8 cellular contexts compared by ENCODE assay signal in genomic region chr7:150753826-150754603, GRCh38. TPM values are rescaled to one million over a fixed set of nuclear protein-coding genes. Genes with fewer than 3 reads are reported as not detected.
DNase-seq lines count a peak whose midpoint lies in the region; ATAC-seq and TF ChIP-seq lines count a peak whose summit lies in the region.

No MANE protein-coding gene starts in this region.

- peak overlapping the region; percentile 57 for H3K4me3 Mint-ChIP-seq in activated naive CD4-positive, alpha-beta T cell treated with anti-CD3 and anti-CD28 coated beads, Interleukin-2, amount 50 U/mL, for 24 hours
- H3K4me3 Mint-ChIP-seq in activated naive CD8-positive, alpha-beta T cell treated with anti-CD3 and anti-CD28 coated beads, Interleukin-2, amount 50 U/mL, for 24 hours = no peak overlapping the region
- H3K4me3 Mint-ChIP-seq in osteocyte (ENCODE audit: unreplicated experiment) (no peak overlapping the region), mesothelial cell of epicardium (no peak overlapping the region)

- TF ChIP-seq CTCF in osteocyte (IDR thresholded peaks at IDR 0.05) (peak; percentile 20), mesothelial cell of epicardium (IDR thresholded peaks at IDR 0.05; ENCODE audit: unreplicated experiment) (no peak)

- no peaks in the 10 kb centered on the region for H3K27me3 Mint-ChIP-seq in activated naive CD4-positive, alpha-beta T cell treated with anti-CD3 and anti-CD28 coated beads, Interleukin-2, amount 50 U/mL, for 24 hours
- H3K27me3 Mint-ChIP-seq in activated naive CD8-positive, alpha-beta T cell treated with anti-CD3 and anti-CD28 coated beads, Interleukin-2, amount 50 U/mL, for 24 hours = no peaks in the 10 kb centered on the region
- H3K27me3 Mint-ChIP-seq in osteocyte (ENCODE audit: unreplicated experiment) (no peaks in the 10 kb centered on the region), mesothelial cell of epicardium (ENCODE audit: low read depth) (peaks cover 52% of the 10 kb centered on the region)

- DNase-seq in activated naive CD4-positive, alpha-beta T cell treated with anti-CD3 and anti-CD28 coated beads, Interleukin-2, amount 50 U/mL, for 16 hours = no peak
- DNase-seq in M059J (ENCODE audit: low read depth) (peak; percentile 18), osteocyte (ENCODE audit: extremely low spot score, unreplicated experiment) (no peak), mesothelial cell of epicardium (ENCODE audit: low spot score in 2 of 2, unreplicated experiment in 2 of 2) (no peak), OCI-M2 (lab: John Stamatoyannopoulos, UW; ENCODE audit: unreplicated experiment) (no peak), hepatic stellate cell (ENCODE audit: low spot score) (no peak)
- no peak for DNase-seq in activated naive CD8-positive, alpha-beta T cell treated with anti-CD3 and anti-CD28 coated beads, Interleukin-2, amount 50 U/mL, for 24 hours

- peak overlapping the region; percentile 98 for H3K27ac Mint-ChIP-seq in activated naive CD4-positive, alpha-beta T cell treated with anti-CD3 and anti-CD28 coated beads, Interleukin-2, amount 50 U/mL, for 24 hours
- H3K27ac Mint-ChIP-seq in activated naive CD8-positive, alpha-beta T cell treated with anti-CD3 and anti-CD28 coated beads, Interleukin-2, amount 50 U/mL, for 24 hours = peak overlapping the region; percentile 96
- H3K27ac Mint-ChIP-seq in osteocyte (ENCODE audit: unreplicated experiment) = no peak overlapping the region
- H3K27ac Mint-ChIP-seq in mesothelial cell of epicardium = no peak overlapping the region

- H3K36me3 Mint-ChIP-seq in activated naive CD4-positive, alpha-beta T cell treated with anti-CD3 and anti-CD28 coated beads, Interleukin-2, amount 50 U/mL, for 24 hours = peaks cover 1% of the 10 kb centered on the region
- H3K36me3 Mint-ChIP-seq in activated naive CD8-positive, alpha-beta T cell treated with anti-CD3 and anti-CD28 coated beads, Interleukin-2, amount 50 U/mL, for 24 hours (ENCODE audit: low read depth) = no peaks in the 10 kb centered on the region
- H3K36me3 Mint-ChIP-seq in osteocyte (ENCODE audit: unreplicated experiment) (no peaks in the 10 kb centered on the region), mesothelial cell of epicardium (no peaks in the 10 kb centered on the region)

- H3K9me3 Mint-ChIP-seq in activated naive CD4-positive, alpha-beta T cell treated with anti-CD3 and anti-CD28 coated beads, Interleukin-2, amount 50 U/mL, for 24 hours = peaks cover 4% of the 10 kb centered on the region
- peaks cover 3% of the 10 kb centered on the region for H3K9me3 Mint-ChIP-seq in activated naive CD8-positive, alpha-beta T cell treated with anti-CD3 and anti-CD28 coated beads, Interleukin-2, amount 50 U/mL, for 24 hours
- no peaks in the 10 kb centered on the region for H3K9me3 Mint-ChIP-seq in osteocyte (ENCODE audit: unreplicated experiment)
- no peaks in the 10 kb centered on the region for H3K9me3 Mint-ChIP-seq in mesothelial cell of epicardium

- H3K4me1 Mint-ChIP-seq in activated naive CD4-positive, alpha-beta T cell treated with anti-CD3 and anti-CD28 coated beads, Interleukin-2, amount 50 U/mL, for 24 hours = peaks cover 81% of the 10 kb centered on the region
- H3K4me1 Mint-ChIP-seq in activated naive CD8-positive, alpha-beta T cell treated with anti-CD3 and anti-CD28 coated beads, Interleukin-2, amount 50 U/mL, for 24 hours = peaks cover 73% of the 10 kb centered on the region
- H3K4me1 Mint-ChIP-seq in osteocyte (ENCODE audit: unreplicated experiment) (no peaks in the 10 kb centered on the region), mesothelial cell of epicardium (no peaks in the 10 kb centered on the region)

- peak; percentile 75 for ATAC-seq in activated naive CD8-positive, alpha-beta T cell treated with anti-CD3 and anti-CD28 coated beads, Interleukin-2, amount 50 U/mL, for 24 hours

RNA-seq across cellular contexts. Expression of gene GIMAP5, which starts 16.8 kb away (rescaled TPM):
- total RNA-seq in M059J (2014; rRNA removed; shearing (Covaris generic)) = not detected in 2 replicates
- total RNA-seq in osteocyte (not detected in 2 replicates), mesothelial cell of epicardium (not detected in 3 replicates)

RNA-seq across cellular contexts. Expression of gene GIMAP1, which starts 37.6 kb away (rescaled TPM):
- 0.07 TPM in 1 of 2 replicates, not detected in the other for total RNA-seq in M059J (2014; rRNA removed; shearing (Covaris generic))
- total RNA-seq in osteocyte (not detected in 2 replicates), mesothelial cell of epicardium (not detected in 3 replicates)

RNA-seq across cellular contexts. Expression of gene TMEM176B, which starts 46.1 kb away (rescaled TPM):
- not detected in 2 replicates for total RNA-seq in M059J (2014; rRNA removed; shearing (Covaris generic))
- total RNA-seq in osteocyte = not detected in 2 replicates
- total RNA-seq in mesothelial cell of epicardium = 1.9 to 2.8 TPM (median 2.3 TPM) in 3 replicates

RNA-seq across cellular contexts. Expression of gene TMEM176A, which starts 46.6 kb away (rescaled TPM):
- 0.34 TPM in 1 of 2 replicates, not detected in the other for total RNA-seq in M059J (2014; rRNA removed; shearing (Covaris generic))
- total RNA-seq in osteocyte (not detected in 2 replicates), mesothelial cell of epicardium (2.5 to 3.6 TPM (median 3.1 TPM) in 3 replicates)

Comparison
In these comparisons a context has a peak if more than half of its experiments do, and no peak if none do; other contexts are left out.
1. H3K27ac Mint-ChIP-seq: peak in activated naive CD4-positive, alpha-beta T cell treated with anti-CD3 and anti-CD28 coated beads, Interleukin-2, amount 50 U/mL, for 24 hours (single experiment) and activated naive CD8-positive, alpha-beta T cell treated with anti-CD3 and anti-CD28 coated beads, Interleukin-2, amount 50 U/mL, for 24 hours (single experiment); none in osteocyte (single experiment) and mesothelial cell of epicardium (single experiment).